Comparison of ENCODE assay signal across 1 cellular context in genomic region chr5:109454726-109455505, GRCh38.
TF ChIP-seq lines count a peak whose summit lies in the region.

No MANE protein-coding gene starts in this region.

TF ChIP-seq in IMR-90, 13 proteins besides CTCF, POLR2A, EP300 and RAD21 (continued from another document):
- TF ChIP-seq USF2 (IDR thresholded peaks at IDR 0.05; ENCODE audit: low read depth, low read length) (no peak), FOS (IDR thresholded peaks at IDR 0.05; ENCODE audit: low read depth, low read length) (no peak), CEBPB (IDR thresholded peaks at IDR 0.05; ENCODE audit: low read depth, low read length) (no peak)
TF ChIP-seq in IMR-90: peak in this region for 0.
